In genomic region chr19:34508540-34508939, GRCh38 we compare ENCODE assay signal across 25 cellular contexts. TPM values are rescaled to one million over a fixed set of nuclear protein-coding genes. Genes with fewer than 3 reads are reported as not detected.
A peak's percentile ranks its signal among the peaks of the same experiment; 100 is the strongest.
DNase-seq lines count a peak whose midpoint lies in the region; ATAC-seq, FAIRE-seq and TF ChIP-seq lines count a peak whose summit lies in the region.
"Had no signal": no experiment of that assay in that cellular context is flagged by ENCODE, and none has a peak within 500 bp of the region (broad histone marks: within the 10 kb centered on the region; RNA-seq: fewer than 3 reads in every experiment).

No MANE protein-coding gene starts in this region.

- H3K4me1 Mint-ChIP-seq in WTC11, result no peaks in the 10 kb centered on the region
- H3K4me1 Mint-ChIP-seq: activated CD4-positive, alpha-beta T cell treated with anti-CD3 and anti-CD28 coated beads, Interleukin-2, amount 10 ng/mL, durations not matched to agents 7 days and 5 days; activated CD8-positive, alpha-beta memory T cell treated with anti-CD3 and anti-CD28 coated beads, Interleukin-2, amount 10 ng/mL, durations not matched to agents 7 days and 5 days; activated naive CD4-positive, alpha-beta T cell treated with anti-CD3 and anti-CD28 coated beads, Interleukin-2, amount 10 ng/mL, durations not matched to agents 7 days and 5 days; nephron had no signal

- peaks cover 13% of the 10 kb centered on the region for H3K36me3 Mint-ChIP-seq in WTC11
- H3K36me3 Mint-ChIP-seq: activated CD8-positive, alpha-beta memory T cell treated with anti-CD3 and anti-CD28 coated beads, Interleukin-2, amount 10 ng/mL, durations not matched to agents 7 days and 5 days; activated naive CD4-positive, alpha-beta T cell treated with anti-CD3 and anti-CD28 coated beads, Interleukin-2, amount 10 ng/mL, durations not matched to agents 7 days and 5 days had no signal

- TF ChIP-seq POLR2A in H54 (IDR thresholded peaks at IDR 0.05; ENCODE audit: low read depth, low read length), result no peak

- TF ChIP-seq CTCF in WTC11 (IDR thresholded peaks at IDR 0.05) (no peak), mucosa of descending colon (IDR thresholded peaks at IDR 0.05) (no peak)

- DNase-seq in CMK (ENCODE audit: low read depth), result peak; percentile 5
- peak; percentile 35 for DNase-seq in H7
- no peak for DNase-seq in WTC11 (ENCODE audit: low spot score)
- no peak for DNase-seq in mucosa of descending colon
- no peak for DNase-seq in anterior cingulate cortex (lab: John Stamatoyannopoulos, UW)
- DNase-seq in H54 (ENCODE audit: insufficient read length, low spot score), result no peak
- DNase-seq: activated CD4-positive, alpha-beta T cell treated with anti-CD3 and anti-CD28 coated beads, Interleukin-2, amount 10 ng/mL, durations not matched to agents 7 days and 5 days; activated CD8-positive, alpha-beta memory T cell treated with anti-CD3 and anti-CD28 coated beads, Interleukin-2, amount 10 ng/mL, durations not matched to agents 7 days and 5 days; activated naive CD4-positive, alpha-beta T cell treated with anti-CD3 and anti-CD28 coated beads, Interleukin-2, amount 10 ng/mL, durations not matched to agents 7 days and 5 days; brain microvascular endothelial cell; GF-D8; lower lobe of right lung; NCI-H1092; NCI-H187 treated with DMSO at 0.1 percent for 48 hours; RPMI8226; spleen; T-helper 2 cell had no signal

- H3K4me1 ChIP-seq in mucosa of descending colon (ENCODE audit: low read depth), result no peaks in the 10 kb centered on the region
- H3K4me1 ChIP-seq: lower lobe of right lung, parathyroid adenoma, spleen had no signal

- peaks cover 9% of the 10 kb centered on the region for H3K9me3 ChIP-seq in mucosa of descending colon
- H3K9me3 ChIP-seq: lower lobe of right lung had no signal

- intact Hi-C loops in mucosa of descending colon (cut with DNase I, micrococcal nuclease), result no loop called here

- CTCF ChIA-PET in WTC11 (lab: Charles Lee), result interaction anchor here (1.5 to 2.1 kb wide), 2 partner anchors 9 to 47 kb away, joined by 3 to 8 read pairs; no protein-coding TSS in a partner anchor

- H3K36me3 ChIP-seq in H7 (replicated peaks; ENCODE audit: control insufficient read depth, insufficient read depth, low read length) (no peaks in the 10 kb centered on the region), mucosa of descending colon (ENCODE audit: low read depth) (no peaks in the 10 kb centered on the region)
- H3K36me3 ChIP-seq: brain microvascular endothelial cell, lower lobe of right lung, right atrium auricular region, spleen, tibial nerve had no signal

- H3K27me3 Mint-ChIP-seq in WTC11 (ENCODE audit: low read depth), result peaks cover 5% of the 10 kb centered on the region
- H3K27me3 Mint-ChIP-seq: activated CD8-positive, alpha-beta memory T cell treated with anti-CD3 and anti-CD28 coated beads, Interleukin-2, amount 10 ng/mL, durations not matched to agents 7 days and 5 days had no signal

- FAIRE-seq in H54 (lab: Jason Lieb, UNC), result no peak
- FAIRE-seq: keratinocyte had no signal

- H3K27ac Mint-ChIP-seq in WTC11, result no peak overlapping the region
- H3K27ac Mint-ChIP-seq: activated CD4-positive, alpha-beta T cell treated with anti-CD3 and anti-CD28 coated beads, Interleukin-2, amount 10 ng/mL, durations not matched to agents 7 days and 5 days; activated CD8-positive, alpha-beta memory T cell treated with anti-CD3 and anti-CD28 coated beads, Interleukin-2, amount 10 ng/mL, durations not matched to agents 7 days and 5 days; activated naive CD4-positive, alpha-beta T cell treated with anti-CD3 and anti-CD28 coated beads, Interleukin-2, amount 10 ng/mL, durations not matched to agents 7 days and 5 days; IgD-negative memory B cell; nephron had no signal

- H3K27me3 ChIP-seq in H7 (ENCODE audit: control insufficient read depth, insufficient read depth, low read length), result no peaks in the 10 kb centered on the region
- H3K27me3 ChIP-seq: brain microvascular endothelial cell, right atrium auricular region, spleen, tibial nerve had no signal

- H3K4me3 ChIP-seq in H7 (ENCODE audit: insufficient read depth, low read depth, low read length) (no peak overlapping the region), mucosa of descending colon (no peak overlapping the region)
- H3K4me3 ChIP-seq: lower lobe of right lung, right atrium auricular region, spleen, tibial nerve had no signal

- peaks cover 16% of the 10 kb centered on the region for H3K9me3 Mint-ChIP-seq in WTC11

- POLR2A ChIA-PET in WTC11 (lab: Charles Lee), result no interaction called here

- ATAC-seq in WTC11 (peak; percentile 43), mucosa of descending colon (peak; percentile 16), HG02678 (IDR thresholded peaks at IDR 0.05; ENCODE audit: unreplicated experiment) (no peak), GM21737 (IDR thresholded peaks at IDR 0.05; ENCODE audit: unreplicated experiment) (no peak)
- ATAC-seq: activated CD8-positive, alpha-beta memory T cell treated with anti-CD3 and anti-CD28 coated beads, Interleukin-2, amount 10 ng/mL, durations not matched to agents 7 days and 5 days; lower lobe of right lung had no signal

- no peak overlapping the region for H3K4me3 Mint-ChIP-seq in WTC11
- H3K4me3 Mint-ChIP-seq: activated CD4-positive, alpha-beta T cell treated with anti-CD3 and anti-CD28 coated beads, Interleukin-2, amount 10 ng/mL, durations not matched to agents 7 days and 5 days; activated CD8-positive, alpha-beta memory T cell treated with anti-CD3 and anti-CD28 coated beads, Interleukin-2, amount 10 ng/mL, durations not matched to agents 7 days and 5 days; activated naive CD4-positive, alpha-beta T cell treated with anti-CD3 and anti-CD28 coated beads, Interleukin-2, amount 10 ng/mL, durations not matched to agents 7 days and 5 days; nephron had no signal

TF ChIP-seq in WTC11, 78 proteins besides CTCF, POLR2A, EP300 and RAD21:
- TF ChIP-seq JUN (CRISPR knock-in tag; IDR thresholded peaks at IDR 0.05) (no peak), ZNF423 (CRISPR knock-in tag; IDR thresholded peaks at IDR 0.05) (no peak), E2F1 (CRISPR knock-in tag; IDR thresholded peaks at IDR 0.05) (no peak), IRF2 (CRISPR knock-in tag; IDR thresholded peaks at IDR 0.05; ENCODE audit: borderline replicate concordance, low read depth) (no peak), ZNF317 (CRISPR knock-in tag; IDR thresholded peaks at IDR 0.05; ENCODE audit: borderline replicate concordance, low read depth) (no peak), FOXP1 (CRISPR knock-in tag; IDR thresholded peaks at IDR 0.05; ENCODE audit: borderline replicate concordance) (no peak), TEAD4 (CRISPR knock-in tag; IDR thresholded peaks at IDR 0.05) (no peak), CREM (CRISPR knock-in tag; IDR thresholded peaks at IDR 0.05) (no peak), GRHL2 (CRISPR knock-in tag; IDR thresholded peaks at IDR 0.05; ENCODE audit: insufficient replicate concordance, severe bottlenecking) (no peak), ZSCAN18 (CRISPR knock-in tag; IDR thresholded peaks at IDR 0.05) (no peak), HMGA2 (CRISPR knock-in tag; IDR thresholded peaks at IDR 0.05) (no peak)

RNA-seq across cellular contexts. Expression of gene WTIP, which starts 27.0 kb away (rescaled TPM):
- total RNA-seq in H7 (2014; rRNA removed; shearing (Covaris generic)), result 12.5 and 14.8 TPM in 2 replicates
- total RNA-seq in WTC11 (2021) (14.3 to 18.1 TPM (median 16.0 TPM) in 3 replicates), mucosa of descending colon (10 to 100 TPM in 1 of 3 donors, 1 to 10 TPM in 2; 1.5 to 12.3 (median 3.2) TPM)

Comparison
In these comparisons a context has a peak if more than half of its experiments do, and no peak if none do; other contexts are left out.
1. DNase-seq: peak in CMK (single experiment) and H7 (single experiment); none in WTC11 (single experiment), mucosa of descending colon (0 of 3), anterior cingulate cortex (0 of 58) and H54 (single experiment).
2. ATAC-seq: peak in WTC11 (single experiment) and mucosa of descending colon (single experiment); none in HG02678 (single experiment) and GM21737 (single experiment).